16 cellular contexts compared by ENCODE assay signal in genomic region chr18:48140738-48141137, GRCh38.
A peak's percentile ranks its signal among the peaks of the same experiment; 100 is the strongest.
DNase-seq lines count a peak whose midpoint lies in the region; ATAC-seq and TF ChIP-seq lines count a peak whose summit lies in the region.
"Had no signal": no experiment of that assay in that cellular context is flagged by ENCODE, and none has a peak within 500 bp of the region (broad histone marks: within the 10 kb centered on the region; RNA-seq: fewer than 3 reads in every experiment).

No MANE protein-coding gene starts in this region.

- no peaks in the 10 kb centered on the region for H3K36me3 Mint-ChIP-seq in WTC11
- H3K36me3 Mint-ChIP-seq in activated CD4-positive, alpha-beta memory T cell treated with anti-CD3 and anti-CD28 coated beads for 36 hours: no peaks in the 10 kb centered on the region
- H3K36me3 Mint-ChIP-seq: CD14-positive monocyte had no signal

- DNase-seq in Right ventricle myocardium superior (no peak), right cardiac atrium (no peak), WTC11 (ENCODE audit: low spot score) (no peak), upper lobe of right lung (no peak), SHP77 (lab: John Stamatoyannopoulos, UW) (no peak)
- no peak for DNase-seq in stimulated activated naive CD4-positive, alpha-beta T cell treated with Interleukin-2 at 50 U/mL for 16 hours (lab: John Stamatoyannopoulos, UW)
- DNase-seq in activated CD4-positive, alpha-beta memory T cell treated with anti-CD3 and anti-CD28 coated beads for 36 hours: no peak
- DNase-seq: COR-L47, IMR-90, Kasumi-1, NCI-H1930, PC-9 had no signal

- TF ChIP-seq CTCF in WTC11 (IDR thresholded peaks at IDR 0.05): no peak
- TF ChIP-seq CTCF in upper lobe of right lung (IDR thresholded peaks at IDR 0.05): no peak

- H3K27me3 ChIP-seq in right cardiac atrium (ENCODE audit: control insufficient read depth, insufficient read depth) (no peaks in the 10 kb centered on the region), mucosa of rectum (ENCODE audit: control insufficient read depth in 2 of 2, insufficient read depth in 2 of 2, low read length in 2 of 2) (peaks cover 0 to 3% of the 10 kb centered on the region in 2 donors), upper lobe of right lung (no peaks in the 10 kb centered on the region)

- 85% methylated on average over 10 of the region's 10 CpGs for WGBS in right cardiac atrium

- no peak overlapping the region for H3K9ac ChIP-seq in mucosa of rectum (ENCODE audit: low read depth in 1 of 2, low read length in 2 of 2)

- peaks cover 8% of the 10 kb centered on the region for H3K4me1 ChIP-seq in right cardiac atrium (ENCODE audit: control insufficient read depth, insufficient read depth, low read length)
- H3K4me1 ChIP-seq in mucosa of rectum (ENCODE audit: control insufficient read depth in 2 of 2, insufficient read depth in 2 of 2, low read length in 2 of 2): peaks cover 44 to 53% of the 10 kb centered on the region in 2 donors
- H3K4me1 ChIP-seq in upper lobe of right lung: peaks cover 19% of the 10 kb centered on the region

- H3K27ac ChIP-seq in right cardiac atrium (ENCODE audit: low read length) (no peak overlapping the region), mucosa of rectum (ENCODE audit: low read depth in 2 of 2, low read length in 2 of 2) (peak overlapping the region; percentile 88 to 95), upper lobe of right lung (no peak overlapping the region)
- H3K27ac ChIP-seq: PC-9 had no signal

- no peaks in the 10 kb centered on the region for H3K9me3 Mint-ChIP-seq in WTC11
- no peaks in the 10 kb centered on the region for H3K9me3 Mint-ChIP-seq in activated CD4-positive, alpha-beta memory T cell treated with anti-CD3 and anti-CD28 coated beads for 36 hours

- peaks cover 40% of the 10 kb centered on the region for H3K27me3 Mint-ChIP-seq in WTC11 (ENCODE audit: low read depth)
- peaks cover 31% of the 10 kb centered on the region for H3K27me3 Mint-ChIP-seq in activated CD4-positive, alpha-beta memory T cell treated with anti-CD3 and anti-CD28 coated beads for 36 hours

- POLR2A ChIA-PET in WTC11 (lab: Charles Lee): no interaction called here
- POLR2A ChIA-PET in activated CD4-positive, alpha-beta memory T cell treated with anti-CD3 and anti-CD28 coated beads for 36 hours (lab: Charles Lee): no interaction called here

- intact Hi-C loops in Right ventricle myocardium superior (cut with DNase I) (no loop called here), right cardiac atrium (cut with DNase I) (no loop called here), upper lobe of right lung (cut with DNase I) (no loop called here)
- intact Hi-C loops in activated CD4-positive, alpha-beta memory T cell treated with anti-CD3 and anti-CD28 coated beads for 36 hours (cut with micrococcal nuclease): no loop called here

- ATAC-seq in Right ventricle myocardium superior (ENCODE audit: poor library complexity) (peak; percentile 46), right cardiac atrium (no peak), WTC11 (peak; percentile 14), upper lobe of right lung (peak; percentile 46)
- ATAC-seq: GM12878, HCT116 had no signal

- H3K36me3 ChIP-seq in mucosa of rectum (ENCODE audit: control insufficient read depth in 2 of 2, insufficient read depth in 2 of 2, low read length in 2 of 2) (no peaks in the 10 kb centered on the region), upper lobe of right lung (no peaks in the 10 kb centered on the region)

- H3K9me3 ChIP-seq in right cardiac atrium (ENCODE audit: control insufficient read depth, low read length): no peaks in the 10 kb centered on the region
- no peaks in the 10 kb centered on the region for H3K9me3 ChIP-seq in mucosa of rectum (ENCODE audit: control insufficient read depth in 2 of 2, low read length in 2 of 2)
- no peaks in the 10 kb centered on the region for H3K9me3 ChIP-seq in upper lobe of right lung

- H3K4me3 ChIP-seq in right cardiac atrium (ENCODE audit: low read length): no peak overlapping the region
- H3K4me3 ChIP-seq in mucosa of rectum (ENCODE audit: low read length in 2 of 2): no peak overlapping the region
- no peak overlapping the region for H3K4me3 ChIP-seq in upper lobe of right lung
- H3K4me3 ChIP-seq: GM12878, PC-9 had no signal

- CTCF ChIA-PET in WTC11 (lab: Charles Lee): interaction anchor here (0.6 to 1.8 kb wide), 6 partner anchors 11 to 133 kb away, joined by 3 to 9 read pairs (median 3); no protein-coding TSS in a partner anchor
- CTCF ChIA-PET in activated CD4-positive, alpha-beta memory T cell treated with anti-CD3 and anti-CD28 coated beads for 36 hours (lab: Charles Lee): no interaction called here

- H3K4me3 Mint-ChIP-seq in WTC11: no peak overlapping the region
- H3K4me3 Mint-ChIP-seq in activated CD4-positive, alpha-beta memory T cell treated with anti-CD3 and anti-CD28 coated beads for 36 hours: no peak overlapping the region

- peaks cover 40% of the 10 kb centered on the region for H3K4me1 Mint-ChIP-seq in WTC11
- H3K4me1 Mint-ChIP-seq in activated CD4-positive, alpha-beta memory T cell treated with anti-CD3 and anti-CD28 coated beads for 36 hours (ENCODE audit: low read depth): peaks cover 7% of the 10 kb centered on the region

- H3K27ac Mint-ChIP-seq in WTC11: no peak overlapping the region
- no peak overlapping the region for H3K27ac Mint-ChIP-seq in activated CD4-positive, alpha-beta memory T cell treated with anti-CD3 and anti-CD28 coated beads for 36 hours

TF ChIP-seq in WTC11, 78 proteins besides CTCF, POLR2A, EP300 and RAD21:
- TF ChIP-seq FOXP1 (CRISPR knock-in tag; IDR thresholded peaks at IDR 0.05; ENCODE audit: borderline replicate concordance): no peak
- TF ChIP-seq TCF7 (CRISPR knock-in tag; IDR thresholded peaks at IDR 0.05; ENCODE audit: low read depth): no peak
- TF ChIP-seq ZNF121 (CRISPR knock-in tag; IDR thresholded peaks at IDR 0.05): no peak
- TF ChIP-seq, protein P1, sequence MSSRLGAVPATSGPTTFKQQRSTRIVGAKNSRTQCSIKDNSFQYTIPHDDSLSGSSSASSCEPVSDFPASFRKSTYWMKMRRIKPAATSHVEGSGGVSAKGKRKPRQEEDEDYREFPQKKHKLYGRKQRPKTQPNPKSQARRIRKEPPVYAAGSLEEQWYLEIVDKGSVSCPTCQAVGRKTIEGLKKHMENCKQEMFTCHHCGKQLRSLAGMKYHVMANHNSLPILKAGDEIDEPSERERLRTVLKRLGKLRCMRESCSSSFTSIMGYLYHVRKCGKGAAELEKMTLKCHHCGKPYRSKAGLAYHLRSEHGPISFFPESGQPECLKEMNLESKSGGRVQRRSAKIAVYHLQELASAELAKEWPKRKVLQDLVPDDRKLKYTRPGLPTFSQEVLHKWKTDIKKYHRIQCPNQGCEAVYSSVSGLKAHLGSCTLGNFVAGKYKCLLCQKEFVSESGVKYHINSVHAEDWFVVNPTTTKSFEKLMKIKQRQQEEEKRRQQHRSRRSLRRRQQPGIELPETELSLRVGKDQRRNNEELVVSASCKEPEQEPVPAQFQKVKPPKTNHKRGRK (CRISPR knock-in tag; IDR thresholded peaks at IDR 0.05; ENCODE audit: borderline replicate concordance): no peak
- TF ChIP-seq, protein P2, sequence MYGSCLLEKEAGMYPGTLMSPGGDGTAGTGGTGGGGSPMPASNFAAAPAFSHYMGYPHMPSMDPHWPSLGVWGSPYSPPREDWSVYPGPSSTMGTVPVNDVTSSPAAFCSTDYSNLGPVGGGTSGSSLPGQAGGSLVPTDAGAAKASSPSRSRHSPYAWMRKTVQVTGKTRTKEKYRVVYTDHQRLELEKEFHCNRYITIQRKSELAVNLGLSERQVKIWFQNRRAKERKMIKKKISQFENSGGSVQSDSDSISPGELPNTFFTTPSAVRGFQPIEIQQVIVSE (CRISPR knock-in tag; IDR thresholded peaks at IDR 0.05; ENCODE audit: borderline replicate concordance): no peak
- TF ChIP-seq ZNF317 (CRISPR knock-in tag; IDR thresholded peaks at IDR 0.05; ENCODE audit: borderline replicate concordance, low read depth): no peak
- no peak for TF ChIP-seq ESRRA (CRISPR knock-in tag; IDR thresholded peaks at IDR 0.05; ENCODE audit: borderline replicate concordance)
- no peak for TF ChIP-seq ATF1 (CRISPR knock-in tag; IDR thresholded peaks at IDR 0.05)
- TF ChIP-seq JAZF1 (CRISPR knock-in tag; IDR thresholded peaks at IDR 0.05): no peak
- no peak for TF ChIP-seq CBFB (CRISPR knock-in tag; IDR thresholded peaks at IDR 0.05; ENCODE audit: low read depth)
- no peak for TF ChIP-seq ATF2 (CRISPR knock-in tag; IDR thresholded peaks at IDR 0.05; ENCODE audit: borderline replicate concordance, low read depth)
- TF ChIP-seq NFYB (CRISPR knock-in tag; conservative IDR thresholded peaks at IDR 0.05; ENCODE audit: low read depth): no peak
- TF ChIP-seq ZNF416 (CRISPR knock-in tag; IDR thresholded peaks at IDR 0.05): no peak
- no peak for TF ChIP-seq ZSCAN18 (CRISPR knock-in tag; IDR thresholded peaks at IDR 0.05)
- TF ChIP-seq ZNF138 (CRISPR knock-in tag; conservative IDR thresholded peaks at IDR 0.05): no peak

Comparison
In these comparisons a context has a peak if more than half of its experiments do, and no peak if none do; other contexts are left out.
1. ATAC-seq: peak in Right ventricle myocardium superior (single experiment), WTC11 (single experiment) and upper lobe of right lung (single experiment); none in right cardiac atrium (0 of 2).
2. H3K27ac ChIP-seq: peak in mucosa of rectum (2 of 2); none in right cardiac atrium (single experiment) and upper lobe of right lung (single experiment).